26 cellular contexts compared by ENCODE assay signal in genomic region chr16:46562979-46563378, GRCh38.
"Had no signal": no experiment of that assay in that cellular context is flagged by ENCODE, and none has a peak within 500 bp of the region (broad histone marks: within the 10 kb centered on the region; RNA-seq: fewer than 3 reads in every experiment).

No MANE protein-coding gene starts in this region.

- H3K4me3 ChIP-seq: stomach, testis, thoracic aorta, thyroid gland, tibial artery, tibial nerve, transverse colon, upper lobe of left lung, upper lobe of right lung, uterus, vagina had no signal

- H3K27me3 ChIP-seq: testis, thyroid gland, tibial artery, tibial nerve, upper lobe of left lung, upper lobe of right lung, uterus, vagina had no signal

- ATAC-seq: stimulated activated effector memory CD8-positive, alpha-beta T cell treated with anti-CD3 and anti-CD28 coated beads, Interleukin-12 subunit alpha, Interleukin-12 subunit beta, amount 100 ng/mL, for 72 hours; stimulated activated memory B cell treated with anti-CD40 and anti-IgM and Interleukin-4, amounts not matched to agents 10 μg/mL and 1 μg/mL and 100 μg/mL, for 72 hours; stimulated activated naive B cell treated with anti-CD40 and anti-IgM and Interleukin-4, amounts not matched to agents 10 μg/mL and 1 μg/mL and 100 μg/mL, for 72 hours; stimulated activated naive CD8-positive, alpha-beta T cell treated with anti-CD3 and anti-CD28 coated beads, Interleukin-15, amount 100 ng/mL, for 72 hours; stimulated activated naive CD8-positive, alpha-beta T cell treated with anti-CD3 and anti-CD28 coated beads, Interleukin-15, Interleukin-2, amounts not matched to agents 100 U/mL and 50 U/mL, for 24 hours; upper lobe of right lung had no signal

- DNase-seq: stimulated activated CD4-positive, alpha-beta T cell treated with anti-CD3 and anti-CD28 coated beads, Interleukin-2, amount 100 ng/mL, for 48 hours; stimulated activated CD4-positive, alpha-beta T cell treated with anti-CD3 and anti-CD28 coated beads, Interleukin-4, amount 100 ng/mL, for 1 hour; stimulated activated CD4-positive, alpha-beta T cell treated with anti-CD3 and anti-CD28 coated beads, Interleukin-4, amount 100 ng/mL, for 24 hours; stimulated activated CD4-positive, alpha-beta T cell treated with anti-CD3 and anti-CD28 coated beads, Interleukin-4, amount 100 ng/mL, for 4 hours; stimulated activated CD8-positive, alpha-beta memory T cell treated with anti-CD3 and anti-CD28 coated beads, Interleukin-4, amount 100 ng/mL, for 48 hours; stimulated activated naive B cell treated with anti-CD40 and anti-IgM and Interleukin-4, amounts not matched to agents 10 μg/mL and 1 μg/mL and 100 μg/mL, for 72 hours; stimulated activated naive CD4-positive, alpha-beta T cell; stimulated activated naive CD4-positive, alpha-beta T cell treated with Interleukin-2 at 50 U/mL for 16 hours; stimulated activated naive CD8-positive, alpha-beta T cell treated with anti-CD3 and anti-CD28 coated beads, Interleukin-15, amount 100 ng/mL, for 72 hours; stimulated activated naive CD8-positive, alpha-beta T cell treated with anti-CD3 and anti-CD28 coated beads, Interleukin-15, Interleukin-2, amounts not matched to agents 100 U/mL and 50 U/mL, for 24 hours; stomach; substantia nigra; testis; thyroid gland; tibial artery; transverse colon; trophoblast cell; upper lobe of left lung; upper lobe of right lung; uterus had no signal

- H3K36me3 ChIP-seq: stomach, thoracic aorta, thyroid gland, tibial artery, tibial nerve, transverse colon, upper lobe of left lung, upper lobe of right lung, uterus, vagina had no signal

- H3K27ac ChIP-seq: stomach, testis, thoracic aorta, thyroid gland, tibial artery, tibial nerve, transverse colon, upper lobe of left lung, upper lobe of right lung, uterus, vagina had no signal

- H3K9me3 ChIP-seq: stomach, testis, thoracic aorta, thyroid gland, tibial artery, tibial nerve, transverse colon, upper lobe of left lung, upper lobe of right lung, uterus, vagina had no signal

- H3K4me1 ChIP-seq: stomach, testis, thyroid gland, tibial artery, tibial nerve, transverse colon, upper lobe of left lung, upper lobe of right lung, uterus, vagina had no signal

- FAIRE-seq: urothelium cell line had no signal
